8 cellular contexts compared by ENCODE assay signal in genomic region chr10:79825587-79826011, GRCh38. TPM values are rescaled to one million over a fixed set of nuclear protein-coding genes. Genes with fewer than 3 reads are reported as not detected.
DNase-seq lines count a peak whose midpoint lies in the region; ATAC-seq and TF ChIP-seq lines count a peak whose summit lies in the region.
"Not testable (repeated sequence)": the region's sequence is repeated elsewhere in the genome, so short reads cannot be mapped to it uniquely, and the experiment has no call there.

No MANE protein-coding gene starts in this region.

- not testable (repeated sequence) for H3K9me3 ChIP-seq in AG04450 (ENCODE audit: control insufficient read depth, insufficient read depth, low read length); skeletal muscle satellite cell (replicated peaks; ENCODE audit: low read length)

- not testable (repeated sequence) for DNase-seq in AG04450 (ENCODE audit: low read depth, low spot score)
- DNase-seq in NB4 (ENCODE audit: low read depth) (peak; percentile 29), dorsolateral prefrontal cortex (peak in 2 of 10 donors; percentile 4 to 10), left colon (peak; percentile 26 to 44)
- peak; percentile 43 for DNase-seq in activated CD8-positive, alpha-beta memory T cell treated with anti-CD3 and anti-CD28 coated beads, Interleukin-2, amount 10 ng/mL, durations not matched to agents 7 days and 5 days

- TF ChIP-seq POLR2A in NB4 (IDR thresholded peaks at IDR 0.05; ENCODE audit: extremely low read depth, insufficient read length), result not testable (repeated sequence)

- ATAC-seq in GM19372 (IDR thresholded peaks at IDR 0.05; ENCODE audit: low read depth, unreplicated experiment) (peak; percentile 9), HG02885 (IDR thresholded peaks at IDR 0.05; ENCODE audit: poor library complexity, unreplicated experiment) (peak; percentile 7), left colon (peak; percentile 35)
- ATAC-seq in activated CD8-positive, alpha-beta memory T cell treated with anti-CD3 and anti-CD28 coated beads, Interleukin-2, amount 10 ng/mL, durations not matched to agents 7 days and 5 days, result peak; percentile 12

- peak overlapping the region; percentile 73 for H3K4me3 Mint-ChIP-seq in activated CD8-positive, alpha-beta memory T cell treated with anti-CD3 and anti-CD28 coated beads, Interleukin-2, amount 10 ng/mL, durations not matched to agents 7 days and 5 days

- peaks cover 27% of the 10 kb centered on the region for H3K4me1 Mint-ChIP-seq in activated CD8-positive, alpha-beta memory T cell treated with anti-CD3 and anti-CD28 coated beads, Interleukin-2, amount 10 ng/mL, durations not matched to agents 7 days and 5 days

- not testable (repeated sequence) for H3K9me3 Mint-ChIP-seq in activated CD8-positive, alpha-beta memory T cell treated with anti-CD3 and anti-CD28 coated beads, Interleukin-2, amount 10 ng/mL, durations not matched to agents 7 days and 5 days (ENCODE audit: low read depth)

- H3K36me3 Mint-ChIP-seq in activated CD8-positive, alpha-beta memory T cell treated with anti-CD3 and anti-CD28 coated beads, Interleukin-2, amount 10 ng/mL, durations not matched to agents 7 days and 5 days, result not testable (repeated sequence)

- POLR2A ChIA-PET in AG04450 (lab: Yijun Ruan, JAX), result not testable (repeated sequence)

- intact Hi-C loops in dorsolateral prefrontal cortex (cut with DNase I); left colon (cut with DNase I, micrococcal nuclease): not testable (repeated sequence)

- TF ChIP-seq CTCF in AG04450 (IDR thresholded peaks at IDR 0.05; ENCODE audit: low read depth, low read length); NB4 (IDR thresholded peaks at IDR 0.05; ENCODE audit: low read depth, low read length): not testable (repeated sequence)
- TF ChIP-seq CTCF in dorsolateral prefrontal cortex (IDR thresholded peaks at IDR 0.05 in 54 of 56, conservative IDR thresholded peaks at IDR 0.05 in 2 of 56; ENCODE audit: low read depth in 1 of 56, partially characterized antibody in 56 of 56), result peak in 24 of 56 donors; percentile 5 to 38 (median 21)

- H3K9ac ChIP-seq in skeletal muscle satellite cell (ENCODE audit: low read depth, low read length), result peak overlapping the region; percentile 76

- peak overlapping the region; percentile 85 for H3K27ac Mint-ChIP-seq in activated CD8-positive, alpha-beta memory T cell treated with anti-CD3 and anti-CD28 coated beads, Interleukin-2, amount 10 ng/mL, durations not matched to agents 7 days and 5 days

- H3K4me1 ChIP-seq in skeletal muscle satellite cell (ENCODE audit: control insufficient read depth, insufficient read depth, low read length), result not testable (repeated sequence)

- peak overlapping the region; percentile 56 for H3K4me2 ChIP-seq in skeletal muscle satellite cell (ENCODE audit: low read length)

- H3K27ac ChIP-seq in AG04450 (ENCODE audit: low read depth, low read length), result not testable (repeated sequence)
- H3K27ac ChIP-seq in dorsolateral prefrontal cortex, result peak overlapping the region in 1 of 59 donors; percentile 84

- H3K27me3 Mint-ChIP-seq in activated CD8-positive, alpha-beta memory T cell treated with anti-CD3 and anti-CD28 coated beads, Interleukin-2, amount 10 ng/mL, durations not matched to agents 7 days and 5 days, result not testable (repeated sequence)

- H3K36me3 ChIP-seq in skeletal muscle satellite cell (ENCODE audit: insufficient read depth, low read length), result not testable (repeated sequence)

- H3K4me3 ChIP-seq in AG04450 (ENCODE audit: low read depth, low read length) (peak overlapping the region; percentile 59), NB4 (ENCODE audit: low read depth, low read length) (peak overlapping the region; percentile 49), dorsolateral prefrontal cortex (peak overlapping the region in 50 of 59 donors; percentile 20 to 74 (median 51)), skeletal muscle satellite cell (ENCODE audit: low read length) (peak overlapping the region; percentile 64)

- not testable (repeated sequence) for H3K27me3 ChIP-seq in AG04450 (ENCODE audit: control insufficient read depth, insufficient read depth, low read length); dorsolateral prefrontal cortex; skeletal muscle satellite cell (ENCODE audit: control insufficient read depth, insufficient read depth, low read length)

- CTCF ChIA-PET in AG04450 (lab: Charles Lee); activated CD8-positive, alpha-beta memory T cell treated with anti-CD3 and anti-CD28 coated beads, Interleukin-2, amount 10 ng/mL, durations not matched to agents 7 days and 5 days (lab: Charles Lee): not testable (repeated sequence)

RNA-seq across cellular contexts. Expression of gene NUTM2E, which starts 0.9 kb away (rescaled TPM):
- 0.07 and 0.09 TPM in 2 replicates for polyA plus RNA-seq in AG04450 (2011; rRNA removed)
- polyA minus RNA-seq in AG04450 (2011; rRNA and poly(A)+ RNA removed), result 0.09 and 0.13 TPM in 2 replicates
- under 1 TPM in 1 of 2 experiments, not detected in 1; 0.28 TPM for total RNA-seq in activated CD8-positive, alpha-beta memory T cell treated with anti-CD3 and anti-CD28 coated beads, Interleukin-2, amount 10 ng/mL, durations not matched to agents 7 days and 5 days
- 1 to 10 TPM in 31 of 120 experiments, under 1 TPM in 42, not detected in 47; 0.15 to 2.9 (median 0.72) TPM for total RNA-seq in dorsolateral prefrontal cortex
- total RNA-seq in left colon, result under 1 TPM in 1 of 2 donors, not detected in 1; 0.45 TPM
- total RNA-seq in skeletal muscle satellite cell (2012; rRNA removed), result not detected in 2 replicates
